ENCODE assay signal across 1 cellular context in genomic region chr7:100539436-100540006, GRCh38.
TF ChIP-seq lines count a peak whose summit lies in the region.

No MANE protein-coding gene starts in this region.

TF ChIP-seq in HepG2, 621 proteins besides CTCF, POLR2A, EP300 and RAD21 (continued from another document):
- peak; percentile 7 for TF ChIP-seq ZFY (CRISPR knock-in tag; IDR thresholded peaks at IDR 0.05)
- 0 out of 2 replicates have a peak, but pooled peaks have one; percentile 52 for TF ChIP-seq ZNF558 (CRISPR knock-in tag; IDR thresholded peaks at IDR 0.05; ENCODE audit: borderline replicate concordance)
- 0 out of 2 replicates have a peak, but pooled peaks have one; percentile 5 for TF ChIP-seq ZSCAN25 (CRISPR knock-in tag; IDR thresholded peaks at IDR 0.05)
- TF ChIP-seq STAT5B (CRISPR knock-in tag; IDR thresholded peaks at IDR 0.05), result no peak
- TF ChIP-seq ZNF331 (CRISPR knock-in tag; IDR thresholded peaks at IDR 0.05), result 0 out of 2 replicates have a peak, but pooled peaks have one; percentile 3
- TF ChIP-seq TMF1 (CRISPR knock-in tag; IDR thresholded peaks at IDR 0.05; ENCODE audit: low read depth), result 0 out of 2 replicates have a peak, but pooled peaks have one; percentile 20
TF ChIP-seq in HepG2: peak in this region for 28.
